21 cellular contexts compared by ENCODE assay signal in the genomic region with DNA sequence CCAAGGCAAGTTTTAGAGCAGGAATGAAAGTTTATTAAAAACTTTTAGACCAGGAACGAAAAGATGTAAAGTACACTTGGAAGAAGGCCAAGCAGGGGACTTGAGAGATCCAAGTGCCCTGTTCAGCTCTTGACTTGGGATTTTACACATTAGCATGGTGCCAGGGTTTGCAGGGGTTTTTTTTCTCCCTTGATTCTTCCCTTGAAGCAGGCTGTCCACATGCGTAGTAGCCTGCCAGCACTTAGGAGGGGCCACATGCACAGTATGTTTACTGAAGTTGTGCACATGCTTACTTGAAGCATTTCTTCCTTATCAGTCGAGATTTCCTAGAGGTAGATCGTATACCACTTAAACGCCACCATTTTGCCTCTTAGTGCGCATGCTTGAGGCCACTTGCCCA.
A peak's percentile ranks its signal among the peaks of the same experiment; 100 is the strongest.
DNase-seq lines count a peak whose midpoint lies in the region; ATAC-seq, FAIRE-seq and TF ChIP-seq lines count a peak whose summit lies in the region.
"Had no signal": no experiment of that assay in that cellular context is flagged by ENCODE, and none has a peak within 500 bp of the region (broad histone marks: within the 10 kb centered on the region; RNA-seq: fewer than 3 reads in every experiment).

No MANE protein-coding gene starts in this region.

- no peak for TF ChIP-seq POLR2A in H1 (IDR thresholded peaks at IDR 0.05; ENCODE audit: control extremely low read depth in 1 of 2, low read depth in 2 of 2, low read length in 2 of 2)
- no peak for TF ChIP-seq POLR2A in upper lobe of left lung (IDR thresholded peaks at IDR 0.05)

- TF ChIP-seq CTCF in H1 (IDR thresholded peaks at IDR 0.05; ENCODE audit: control extremely low read depth in 1 of 3, insufficient read depth in 1 of 3, low read depth in 1 of 3, low read length in 3 of 3): no peak
- TF ChIP-seq CTCF in upper lobe of left lung (IDR thresholded peaks at IDR 0.05): no peak

- TF ChIP-seq RAD21 in H1 (IDR thresholded peaks at IDR 0.05 in 1 of 2, conservative IDR thresholded peaks at IDR 0.05 in 1 of 2; ENCODE audit: low read depth in 2 of 2, low read length in 2 of 2): no peak

- H3K18ac ChIP-seq in H1 (ENCODE audit: extremely low read depth, low read length) (no peak overlapping the region; the same call in 1 of the 2 replicates), neuronal stem cell (ENCODE audit: low read length) (no peak overlapping the region)

- H3K27ac ChIP-seq in H1 (ENCODE audit: low read depth, low read length): no peak overlapping the region
- H3K27ac ChIP-seq in neuronal stem cell (replicated peaks; ENCODE audit: low read length): no peak overlapping the region
- no peak overlapping the region for H3K27ac ChIP-seq in upper lobe of left lung
- H3K27ac ChIP-seq: 22Rv1, A549, C4-2B, HL-60 had no signal

- POLR2A ChIA-PET in H1 (lab: Charles Lee; ENCODE audit: partially characterized antibody): no interaction called here

- no peak for FAIRE-seq in H1 (lab: Jason Lieb, UNC)
- FAIRE-seq: A549, D721Med, G401.6, GM12891, GM19239, H54 had no signal

- no peaks in the 10 kb centered on the region for H3K27me3 ChIP-seq in H1 (replicated peaks in 1 of 4; ENCODE audit: control insufficient read depth in 3 of 4, extremely low read depth in 1 of 4, insufficient read depth in 3 of 4, low read length in 3 of 4)
- no peaks in the 10 kb centered on the region for H3K27me3 ChIP-seq in neuronal stem cell (ENCODE audit: control insufficient read depth in 3 of 3, insufficient read depth in 3 of 3, low read depth in 1 of 3, low read length in 3 of 3)
- no peaks in the 10 kb centered on the region for H3K27me3 ChIP-seq in upper lobe of left lung

- H2AK5ac ChIP-seq in H1 (ENCODE audit: low read depth, low read length): no peak overlapping the region
- H2AK5ac ChIP-seq in neuronal stem cell (ENCODE audit: low read depth, low read length): no peak overlapping the region

- H3K36me3 ChIP-seq in H1 (ENCODE audit: control insufficient read depth in 2 of 4, insufficient read depth in 4 of 4, low read length in 3 of 4) (no peaks in the 10 kb centered on the region), neuronal stem cell (replicated peaks in 1 of 2; ENCODE audit: control insufficient read depth in 2 of 2, insufficient read depth in 2 of 2, low read length in 2 of 2) (no peaks in the 10 kb centered on the region), upper lobe of left lung (no peaks in the 10 kb centered on the region)

- H2BK15ac ChIP-seq in H1 (ENCODE audit: low read length) (no peak overlapping the region), neuronal stem cell (ENCODE audit: low read length) (no peak overlapping the region)

- TF ChIP-seq EP300 in H1 (IDR thresholded peaks at IDR 0.05; ENCODE audit: borderline replicate concordance in 1 of 2, low read depth in 2 of 2, low read length in 2 of 2): no peak
- no peak for TF ChIP-seq EP300 in upper lobe of left lung (IDR thresholded peaks at IDR 0.05)

- H4K91ac ChIP-seq in H1 (replicated peaks; ENCODE audit: insufficient read length, low read length) (no peak overlapping the region), neuronal stem cell (ENCODE audit: low read depth, low read length, poor library complexity) (no peak overlapping the region)

- H3K79me2 ChIP-seq in H1 (ENCODE audit: control insufficient read depth in 1 of 2, insufficient read depth in 2 of 2, low read length in 2 of 2): no peaks in the 10 kb centered on the region

- H3K4me1 ChIP-seq in H1 (replicated peaks in 1 of 4; ENCODE audit: control insufficient read depth in 3 of 4, insufficient read depth in 4 of 4, low read length in 3 of 4) (no peaks in the 10 kb centered on the region), neuronal stem cell (ENCODE audit: control insufficient read depth in 2 of 2, insufficient read depth in 1 of 2, low read depth in 1 of 2, low read length in 2 of 2) (no peaks in the 10 kb centered on the region), upper lobe of left lung (no peaks in the 10 kb centered on the region)
- H3K4me1 ChIP-seq: A549, Caco-2 had no signal

- no peaks in the 10 kb centered on the region for H4K20me1 ChIP-seq in H1 (replicated peaks in 1 of 2; ENCODE audit: control insufficient read depth in 1 of 2, insufficient read depth in 2 of 2, low read length in 2 of 2)

- H3K4ac ChIP-seq in H1 (replicated peaks; ENCODE audit: insufficient read length, low read depth, low read length) (no peak overlapping the region), neuronal stem cell (ENCODE audit: low read length) (no peak overlapping the region)

- H3K4me2 ChIP-seq in H1 (ENCODE audit: insufficient read depth in 1 of 2, low read depth in 2 of 2, low read length in 2 of 2) (no peak overlapping the region), neuronal stem cell (ENCODE audit: insufficient read depth, low read length, poor library complexity, severe bottlenecking) (no peak overlapping the region)
- H3K4me2 ChIP-seq: A549 had no signal

- H3K4me3 ChIP-seq in H1 (ENCODE audit: extremely low read depth in 1 of 4, insufficient read depth in 2 of 4, low read depth in 3 of 4, low read length in 4 of 4): no peak overlapping the region
- H3K4me3 ChIP-seq in neuronal stem cell (ENCODE audit: low read length in 2 of 2): peak overlapping the region in 1 of 2 donors; percentile 49
- H3K4me3 ChIP-seq in upper lobe of left lung: no peak overlapping the region
- H3K4me3 ChIP-seq: A549 had no signal

- H3K56ac ChIP-seq in H1 (replicated peaks; ENCODE audit: insufficient read length, low read depth, low read length): no peak overlapping the region

- H3K79me1 ChIP-seq in H1 (ENCODE audit: low read depth, low read length) (no peaks in the 10 kb centered on the region), neuronal stem cell (ENCODE audit: low read depth, low read length) (no peaks in the 10 kb centered on the region)

- WGBS in H1 (ENCODE audit: extremely low coverage in 1 of 2, insufficient coverage in 1 of 2, insufficient read length in 1 of 2, insufficient replicate concordance in 2 of 2, low coverage in 1 of 2, low lambda C conversion rate in 2 of 2, missing lambda C conversion rate in 1 of 2), 2 experiments: 93% methylated on average over 6 of the region's 6 CpGs; no CpG with 5 or more reads in 1 of the 2 experiments
- no CpG with 5 or more reads among the region's 6 CpGs for WGBS in neuronal stem cell (ENCODE audit: extremely low coverage in 2 of 2, insufficient read length in 2 of 2, insufficient replicate concordance in 1 of 2), 2 donors
- 67% methylated on average over 6 of the region's 6 CpGs for WGBS in upper lobe of left lung, 2 donors

- no peaks in the 10 kb centered on the region for H3K23me2 ChIP-seq in H1 (ENCODE audit: low read depth, low read length)

- H2BK5ac ChIP-seq in H1 (ENCODE audit: low read depth, low read length) (peak overlapping the region; percentile 91; the same call in 1 of the 2 replicates), neuronal stem cell (ENCODE audit: low read length) (no peak overlapping the region)

- no peak overlapping the region for H4K5ac ChIP-seq in H1 (ENCODE audit: insufficient read length, low read depth, low read length)

- H3K14ac ChIP-seq in H1 (ENCODE audit: insufficient read length): no peak overlapping the region
- no peak overlapping the region for H3K14ac ChIP-seq in neuronal stem cell (ENCODE audit: low read length)

- H2BK120ac ChIP-seq in H1 (replicated peaks; ENCODE audit: low read depth, low read length) (peak overlapping the region; percentile 43), neuronal stem cell (ENCODE audit: low read depth, low read length) (no peak overlapping the region)

- no peaks in the 10 kb centered on the region for H3K9me3 ChIP-seq in H1 (ENCODE audit: insufficient read depth in 2 of 2, low read depth in 1 of 2, low read length in 1 of 2)
- no peaks in the 10 kb centered on the region for H3K9me3 ChIP-seq in neuronal stem cell (replicated peaks in 1 of 2; ENCODE audit: control insufficient read depth in 2 of 2, insufficient read depth in 1 of 2, low read depth in 1 of 2, low read length in 2 of 2)
- H3K9me3 ChIP-seq in upper lobe of left lung: no peaks in the 10 kb centered on the region
- H3K9me3 ChIP-seq: A549, Caco-2 had no signal

- CTCF ChIA-PET in H1 (lab: Charles Lee; ENCODE audit: partially characterized antibody): no interaction called here

- H4K8ac ChIP-seq in H1 (ENCODE audit: extremely low read depth, insufficient read depth, low read length) (no peak overlapping the region), neuronal stem cell (ENCODE audit: low read depth, low read length) (no peak overlapping the region)

- H2AFZ ChIP-seq in H1 (ENCODE audit: low read length): peak overlapping the region; percentile 91
- H2AFZ ChIP-seq in neuronal stem cell (ENCODE audit: low read length): peak overlapping the region; percentile 29

- ATAC-seq in HG02981 (IDR thresholded peaks at IDR 0.05; ENCODE audit: unreplicated experiment) (no peak), upper lobe of left lung (ENCODE audit: low FRiP score in 2 of 2) (no peak)
- ATAC-seq: A549 had no signal

- H2BK12ac ChIP-seq in H1 (ENCODE audit: low read depth, low read length): peak overlapping the region; percentile 80; the same call in 1 of the 2 replicates
- no peak overlapping the region for H2BK12ac ChIP-seq in neuronal stem cell (ENCODE audit: low read length)

- H2BK20ac ChIP-seq in H1 (ENCODE audit: low read length): 0 out of 2 replicates have a peak overlapping the region, but pooled peaks have one; percentile 0

- H3K9ac ChIP-seq in H1 (replicated peaks in 1 of 4; ENCODE audit: extremely low read depth in 1 of 4, low read depth in 3 of 4, low read length in 3 of 4) (no peak overlapping the region), neuronal stem cell (ENCODE audit: low read depth, low read length, poor library complexity) (no peak overlapping the region)

- DNase-seq in NCI-H1105 treated with DMSO at 0.1 percent for 48 hours (lab: John Stamatoyannopoulos, UW) (peak; percentile 26), NCI-H1105 (lab: John Stamatoyannopoulos, UW) (no peak), H1 (ENCODE audit: low read depth in 1 of 2, low spot score in 2 of 2) (no peak), neuronal stem cell (ENCODE audit: low spot score) (no peak), upper lobe of left lung (no peak)
- no peak for DNase-seq in activated naive CD4-positive, alpha-beta T cell treated with Interleukin-2 at 50 U/mL for 16 hours
- DNase-seq: AML-193; Caco-2; CD4-positive, alpha-beta T cell; HCEC 1CT; IMR-90 had no signal

- peak overlapping the region; percentile 72 for H3K23ac ChIP-seq in H1 (ENCODE audit: insufficient read length)
- no peak overlapping the region for H3K23ac ChIP-seq in neuronal stem cell (ENCODE audit: low read depth, low read length, poor library complexity)

TF ChIP-seq in H1, 55 proteins besides CTCF, POLR2A, EP300 and RAD21 (continues in another document):
- TF ChIP-seq BCL11A (IDR thresholded peaks at IDR 0.05; ENCODE audit: low read depth in 2 of 2, low read length in 2 of 2) (no peak), POU5F1 (IDR thresholded peaks at IDR 0.05; ENCODE audit: low read depth, low read length) (no peak), SIRT6 (IDR thresholded peaks at IDR 0.05; ENCODE audit: low read length) (no peak), KDM1A (IDR thresholded peaks at IDR 0.05; ENCODE audit: borderline replicate concordance, low read length) (no peak)
- TF ChIP-seq, protein P1, sequence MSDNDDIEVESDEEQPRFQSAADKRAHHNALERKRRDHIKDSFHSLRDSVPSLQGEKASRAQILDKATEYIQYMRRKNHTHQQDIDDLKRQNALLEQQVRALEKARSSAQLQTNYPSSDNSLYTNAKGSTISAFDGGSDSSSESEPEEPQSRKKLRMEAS (IDR thresholded peaks at IDR 0.05): no peak
